Comparison of ENCODE assay signal across 1 cellular context in the genomic region with DNA sequence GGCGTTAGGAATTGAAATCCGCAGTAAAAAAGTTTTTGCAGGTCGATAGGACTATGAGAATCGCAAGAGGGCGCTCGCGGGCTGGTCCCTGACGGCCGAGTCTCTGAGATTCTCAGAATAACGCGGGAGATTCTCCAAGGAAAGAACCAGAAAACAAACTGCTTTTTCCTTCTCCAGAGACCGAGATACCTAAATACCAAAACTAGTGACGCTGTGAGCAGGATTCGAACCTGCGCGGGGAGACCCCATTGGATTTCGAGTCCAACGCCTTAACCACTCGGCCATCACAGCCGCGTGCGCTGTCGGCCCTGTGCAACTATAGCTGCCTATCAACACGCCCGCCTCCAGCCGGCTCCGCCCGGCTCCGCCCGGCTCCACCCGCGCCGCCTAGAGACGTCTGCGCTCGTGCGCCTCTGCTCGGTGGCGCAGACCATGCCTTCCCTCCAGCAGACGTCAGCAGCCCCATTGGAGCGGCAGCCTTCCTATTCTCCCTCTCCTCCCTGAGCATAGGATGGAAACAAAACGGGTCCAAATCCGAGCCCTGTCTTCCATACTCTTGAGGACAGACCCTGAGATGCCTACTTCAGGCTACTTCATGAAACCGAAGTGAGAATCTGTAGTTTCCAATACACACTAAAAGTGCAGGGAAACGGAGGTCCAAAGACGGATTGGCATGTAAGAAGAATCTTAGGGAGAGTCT.
TF ChIP-seq lines count a peak whose summit lies in the region.

No MANE protein-coding gene starts in this region.

TF ChIP-seq in HepG2, 621 proteins besides CTCF, POLR2A, EP300 and RAD21 (continued from another document and continues in another):
- TF ChIP-seq ZNF614 (CRISPR knock-in tag; IDR thresholded peaks at IDR 0.05; ENCODE audit: borderline replicate concordance) (peak; percentile 72; the same call in 1 of the 2 replicates), RFX3 (CRISPR knock-in tag; IDR thresholded peaks at IDR 0.05) (no peak), ZNF264 (CRISPR knock-in tag; IDR thresholded peaks at IDR 0.05) (peak; percentile 68; the same call in 1 of the 2 replicates), ZNF598 (CRISPR knock-in tag; IDR thresholded peaks at IDR 0.05; ENCODE audit: borderline replicate concordance) (no peak), ZNF225 (CRISPR knock-in tag; IDR thresholded peaks at IDR 0.05) (peak; percentile 89), NRL (CRISPR knock-in tag; IDR thresholded peaks at IDR 0.05; ENCODE audit: borderline replicate concordance) (peak; percentile 95), ZNF556 (CRISPR knock-in tag; IDR thresholded peaks at IDR 0.05; ENCODE audit: borderline replicate concordance) (peak; percentile 80; the same call in 1 of the 2 replicates), ZFX (CRISPR knock-in tag; IDR thresholded peaks at IDR 0.05; ENCODE audit: low read depth) (0 out of 2 replicates have a peak, but pooled peaks have one; percentile 16), ZNF777 (CRISPR knock-in tag; IDR thresholded peaks at IDR 0.05) (peak; percentile 73; the same call in 1 of the 2 replicates), HNF1A (IDR thresholded peaks at IDR 0.05; ENCODE audit: low read depth) (0 out of 2 replicates have a peak, but pooled peaks have one; percentile 14), HNF1A (CRISPR knock-in tag; IDR thresholded peaks at IDR 0.05; ENCODE audit: borderline replicate concordance) (peak; percentile 64; the same call in 1 of the 2 replicates), ZFP37 (CRISPR knock-in tag; IDR thresholded peaks at IDR 0.05; ENCODE audit: borderline replicate concordance) (peak; percentile 36; the same call in 1 of the 2 replicates), ZNF468 (CRISPR knock-in tag; IDR thresholded peaks at IDR 0.05) (no peak), ZNF776 (CRISPR knock-in tag; IDR thresholded peaks at IDR 0.05) (no peak), PITX1 (CRISPR knock-in tag; IDR thresholded peaks at IDR 0.05) (peak; percentile 76), AHR (CRISPR knock-in tag; IDR thresholded peaks at IDR 0.05) (no peak; the same call in 1 of the 2 replicates), DR1 (CRISPR knock-in tag; IDR thresholded peaks at IDR 0.05) (peak; percentile 59), GTF3A (CRISPR knock-in tag; conservative IDR thresholded peaks at IDR 0.05) (no peak), ZNF615 (CRISPR knock-in tag; IDR thresholded peaks at IDR 0.05; ENCODE audit: borderline replicate concordance) (peak; percentile 93; the same call in 1 of the 2 replicates), ZBTB8A (CRISPR knock-in tag; IDR thresholded peaks at IDR 0.05; ENCODE audit: borderline replicate concordance, low read depth) (no peak), HOXA3 (CRISPR knock-in tag; IDR thresholded peaks at IDR 0.05) (peak; percentile 77), POGK (CRISPR knock-in tag; conservative IDR thresholded peaks at IDR 0.05) (peak; percentile 77; the same call in 1 of the 2 replicates), SMAD1 (CRISPR knock-in tag; IDR thresholded peaks at IDR 0.05; ENCODE audit: borderline replicate concordance, low read depth) (peak; percentile 37; the same call in 1 of the 2 replicates), KIAA2018 (CRISPR knock-in tag; IDR thresholded peaks at IDR 0.05; ENCODE audit: borderline replicate concordance) (no peak)
- TF ChIP-seq, protein P1, sequence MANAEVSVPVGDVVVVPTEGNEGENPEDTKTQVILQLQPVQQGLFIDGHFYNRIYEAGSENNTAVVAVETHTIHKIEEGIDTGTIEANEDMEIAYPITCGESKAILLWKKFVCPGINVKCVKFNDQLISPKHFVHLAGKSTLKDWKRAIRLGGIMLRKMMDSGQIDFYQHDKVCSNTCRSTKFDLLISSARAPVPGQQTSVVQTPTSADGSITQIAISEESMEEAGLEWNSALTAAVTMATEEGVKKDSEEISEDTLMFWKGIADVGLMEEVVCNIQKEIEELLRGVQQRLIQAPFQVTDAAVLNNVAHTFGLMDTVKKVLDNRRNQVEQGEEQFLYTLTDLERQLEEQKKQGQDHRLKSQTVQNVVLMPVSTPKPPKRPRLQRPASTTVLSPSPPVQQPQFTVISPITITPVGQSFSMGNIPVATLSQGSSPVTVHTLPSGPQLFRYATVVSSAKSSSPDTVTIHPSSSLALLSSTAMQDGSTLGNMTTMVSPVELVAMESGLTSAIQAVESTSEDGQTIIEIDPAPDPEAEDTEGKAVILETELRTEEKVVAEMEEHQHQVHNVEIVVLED (CRISPR knock-in tag; IDR thresholded peaks at IDR 0.05; ENCODE audit: borderline replicate concordance): peak; percentile 72; the same call in 1 of the 2 replicates
- TF ChIP-seq, protein P2, sequence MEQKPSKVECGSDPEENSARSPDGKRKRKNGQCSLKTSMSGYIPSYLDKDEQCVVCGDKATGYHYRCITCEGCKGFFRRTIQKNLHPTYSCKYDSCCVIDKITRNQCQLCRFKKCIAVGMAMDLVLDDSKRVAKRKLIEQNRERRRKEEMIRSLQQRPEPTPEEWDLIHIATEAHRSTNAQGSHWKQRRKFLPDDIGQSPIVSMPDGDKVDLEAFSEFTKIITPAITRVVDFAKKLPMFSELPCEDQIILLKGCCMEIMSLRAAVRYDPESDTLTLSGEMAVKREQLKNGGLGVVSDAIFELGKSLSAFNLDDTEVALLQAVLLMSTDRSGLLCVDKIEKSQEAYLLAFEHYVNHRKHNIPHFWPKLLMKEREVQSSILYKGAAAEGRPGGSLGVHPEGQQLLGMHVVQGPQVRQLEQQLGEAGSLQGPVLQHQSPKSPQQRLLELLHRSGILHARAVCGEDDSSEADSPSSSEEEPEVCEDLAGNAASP (CRISPR knock-in tag; IDR thresholded peaks at IDR 0.05; ENCODE audit: borderline replicate concordance): peak; percentile 41; the same call in 1 of the 2 replicates
- TF ChIP-seq, protein P3, sequence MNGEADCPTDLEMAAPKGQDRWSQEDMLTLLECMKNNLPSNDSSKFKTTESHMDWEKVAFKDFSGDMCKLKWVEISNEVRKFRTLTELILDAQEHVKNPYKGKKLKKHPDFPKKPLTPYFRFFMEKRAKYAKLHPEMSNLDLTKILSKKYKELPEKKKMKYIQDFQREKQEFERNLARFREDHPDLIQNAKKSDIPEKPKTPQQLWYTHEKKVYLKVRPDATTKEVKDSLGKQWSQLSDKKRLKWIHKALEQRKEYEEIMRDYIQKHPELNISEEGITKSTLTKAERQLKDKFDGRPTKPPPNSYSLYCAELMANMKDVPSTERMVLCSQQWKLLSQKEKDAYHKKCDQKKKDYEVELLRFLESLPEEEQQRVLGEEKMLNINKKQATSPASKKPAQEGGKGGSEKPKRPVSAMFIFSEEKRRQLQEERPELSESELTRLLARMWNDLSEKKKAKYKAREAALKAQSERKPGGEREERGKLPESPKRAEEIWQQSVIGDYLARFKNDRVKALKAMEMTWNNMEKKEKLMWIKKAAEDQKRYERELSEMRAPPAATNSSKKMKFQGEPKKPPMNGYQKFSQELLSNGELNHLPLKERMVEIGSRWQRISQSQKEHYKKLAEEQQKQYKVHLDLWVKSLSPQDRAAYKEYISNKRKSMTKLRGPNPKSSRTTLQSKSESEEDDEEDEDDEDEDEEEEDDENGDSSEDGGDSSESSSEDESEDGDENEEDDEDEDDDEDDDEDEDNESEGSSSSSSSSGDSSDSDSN (CRISPR knock-in tag; IDR thresholded peaks at IDR 0.05): peak; percentile 79
